26 cellular contexts compared by ENCODE assay signal in genomic region chr17:57724729-57725125, GRCh38. TPM values are rescaled to one million over a fixed set of nuclear protein-coding genes. Genes with fewer than 3 reads are reported as not detected.
DNase-seq lines count a peak whose midpoint lies in the region; ATAC-seq and TF ChIP-seq lines count a peak whose summit lies in the region.
"Had no signal": no experiment of that assay in that cellular context is flagged by ENCODE, and none has a peak within 500 bp of the region (broad histone marks: within the 10 kb centered on the region; RNA-seq: fewer than 3 reads in every experiment).

No MANE protein-coding gene starts in this region.

- TF ChIP-seq CTCF in heart left ventricle (IDR thresholded peaks at IDR 0.05) (no peak), left ventricle myocardium inferior (IDR thresholded peaks at IDR 0.05; ENCODE audit: borderline replicate concordance) (no peak)

- H3K4me2 ChIP-seq in mesenchymal stem cell (ENCODE audit: low read length, poor library complexity, severe bottlenecking) (no peak overlapping the region), neuronal stem cell (ENCODE audit: insufficient read depth, low read length, poor library complexity, severe bottlenecking) (no peak overlapping the region)

- H2BK5ac ChIP-seq in mesenchymal stem cell (ENCODE audit: low read depth, low read length, poor library complexity, severe bottlenecking) (no peak overlapping the region), neuronal stem cell (ENCODE audit: low read length) (no peak overlapping the region)

- TF ChIP-seq POLR2A in heart left ventricle (IDR thresholded peaks at IDR 0.05) = no peak

- H3K9ac ChIP-seq in mesenchymal stem cell (ENCODE audit: low read length) = no peak overlapping the region
- H3K9ac ChIP-seq in neuronal stem cell (ENCODE audit: low read depth, low read length, poor library complexity) = peak overlapping the region; percentile 71

- H2AK5ac ChIP-seq in mesenchymal stem cell (ENCODE audit: low read length, severe bottlenecking) (no peak overlapping the region), neuronal stem cell (ENCODE audit: low read depth, low read length) (peak overlapping the region; percentile 36)

- no peak overlapping the region for H3K27ac ChIP-seq in heart left ventricle
- H3K27ac ChIP-seq in left ventricle myocardium inferior (replicated peaks) = no peak overlapping the region
- H3K27ac ChIP-seq in SJCRH30 = peak overlapping the region; percentile 48
- no peak overlapping the region for H3K27ac ChIP-seq in mesenchymal stem cell (ENCODE audit: low read length, poor library complexity, severe bottlenecking)
- no peak overlapping the region for H3K27ac ChIP-seq in neuronal stem cell (replicated peaks; ENCODE audit: low read length)
- H3K27ac ChIP-seq: RWPE1 had no signal

- ATAC-seq in heart left ventricle = peak; percentile 21 to 54 (median 32)

- DNase-seq in heart left ventricle (no peak), left ventricle myocardium inferior (no peak), SJCRH30 (no peak), mesenchymal stem cell (no peak), neuronal stem cell (ENCODE audit: low spot score) (no peak), NCI-H146 (lab: John Stamatoyannopoulos, UW) (no peak), SIG-M5 treated with dmso at 0.1 percent for 504 hours (lab: John Stamatoyannopoulos, UW; ENCODE audit: unreplicated experiment) (no peak)
- DNase-seq in activated T-cell treated with anti-CD3 and anti-CD28 coated beads, Interleukin-2, amount 50 U/mL, for 1 hour = no peak
- DNase-seq: CD4-positive, alpha-beta T cell; COR-L47; DMS 273 treated with DMSO at 0.1 percent for 48 hours; DND-41; H9; KBM-7; MM.1S; NCI-H1048; NCI-H1417 treated with DMSO at 0.1 percent for 48 hours; NCI-H1930; NCI-H510A; NCI-H748 treated with DMSO at 0.1 percent for 48 hours; NK-92 treated with Interleukin-12 subunit alpha and Interleukin-12 subunit beta, amount 100 ng/mL, for 24 hours; SIG-M5 had no signal

- no peak overlapping the region for H2AFZ ChIP-seq in mesenchymal stem cell (ENCODE audit: low read depth, low read length)
- H2AFZ ChIP-seq in neuronal stem cell (ENCODE audit: low read length) = no peak overlapping the region

- no peaks in the 10 kb centered on the region for H3K9me3 ChIP-seq in heart left ventricle
- H3K9me3 ChIP-seq in left ventricle myocardium inferior (replicated peaks) = no peaks in the 10 kb centered on the region
- H3K9me3 ChIP-seq in SJCRH30 (replicated peaks) = no peaks in the 10 kb centered on the region
- H3K9me3 ChIP-seq in mesenchymal stem cell (ENCODE audit: control insufficient read depth, low read length) = no peaks in the 10 kb centered on the region
- no peaks in the 10 kb centered on the region for H3K9me3 ChIP-seq in neuronal stem cell (replicated peaks in 1 of 2; ENCODE audit: control insufficient read depth in 2 of 2, insufficient read depth in 1 of 2, low read depth in 1 of 2, low read length in 2 of 2)
- H3K9me3 ChIP-seq: BE2C had no signal

- H4K91ac ChIP-seq in mesenchymal stem cell (ENCODE audit: low read length) = no peak overlapping the region
- no peak overlapping the region for H4K91ac ChIP-seq in neuronal stem cell (ENCODE audit: low read depth, low read length, poor library complexity)

- no peaks in the 10 kb centered on the region for H3K79me1 ChIP-seq in mesenchymal stem cell (replicated peaks; ENCODE audit: low read length, poor library complexity, severe bottlenecking)
- no peaks in the 10 kb centered on the region for H3K79me1 ChIP-seq in neuronal stem cell (ENCODE audit: low read depth, low read length)

- H3K18ac ChIP-seq in mesenchymal stem cell (ENCODE audit: low read depth in 1 of 2, low read length in 2 of 2) = no peak overlapping the region
- no peak overlapping the region for H3K18ac ChIP-seq in neuronal stem cell (ENCODE audit: low read length)

- H2BK12ac ChIP-seq in mesenchymal stem cell (ENCODE audit: low read length in 2 of 2) = no peak overlapping the region
- H2BK12ac ChIP-seq in neuronal stem cell (ENCODE audit: low read length) = no peak overlapping the region

- H3K4me1 ChIP-seq in heart left ventricle = no peaks in the 10 kb centered on the region
- H3K4me1 ChIP-seq in left ventricle myocardium inferior = no peaks in the 10 kb centered on the region
- peaks cover 22% of the 10 kb centered on the region for H3K4me1 ChIP-seq in SJCRH30
- peaks cover 12% of the 10 kb centered on the region for H3K4me1 ChIP-seq in mesenchymal stem cell (ENCODE audit: control insufficient read depth, insufficient read depth, low read depth, low read length)
- H3K4me1 ChIP-seq in neuronal stem cell (ENCODE audit: control insufficient read depth in 2 of 2, insufficient read depth in 1 of 2, low read depth in 1 of 2, low read length in 2 of 2) = peaks cover 0 to 17% of the 10 kb centered on the region in 2 donors

- H2BK120ac ChIP-seq in mesenchymal stem cell (ENCODE audit: low read depth, low read length) (no peak overlapping the region), neuronal stem cell (ENCODE audit: low read depth, low read length) (no peak overlapping the region)

- intact Hi-C loops in heart left ventricle (cut with DNase I) (no loop called here), left ventricle myocardium inferior (cut with micrococcal nuclease) (no loop called here)

- H3K4me3 ChIP-seq in heart left ventricle (no peak overlapping the region), left ventricle myocardium inferior (no peak overlapping the region), SJCRH30 (no peak overlapping the region), mesenchymal stem cell (ENCODE audit: insufficient read depth in 1 of 2, low read depth in 1 of 2, low read length in 2 of 2) (no peak overlapping the region), neuronal stem cell (ENCODE audit: low read length in 2 of 2) (no peak overlapping the region)
- H3K4me3 ChIP-seq: GM12878 had no signal

- H3K23ac ChIP-seq in mesenchymal stem cell (ENCODE audit: low read length in 2 of 2) = no peak overlapping the region
- H3K23ac ChIP-seq in neuronal stem cell (ENCODE audit: low read depth, low read length, poor library complexity) = no peak overlapping the region

- 77 to 82% (median 79%) methylated on average over 4 to 5 of the region's 5 CpGs for WGBS in heart left ventricle, 4 donors
- 95% methylated on average over 5 of the region's 5 CpGs for whole genome bisulfite sequencing in mesenchymal stem cell
- no CpG with 5 or more reads among the region's 5 CpGs for WGBS in neuronal stem cell (ENCODE audit: extremely low coverage in 2 of 2, insufficient read length in 2 of 2, insufficient replicate concordance in 1 of 2), 2 donors

- H4K8ac ChIP-seq in mesenchymal stem cell (ENCODE audit: low read length) (peak overlapping the region; percentile 33), neuronal stem cell (ENCODE audit: low read depth, low read length) (no peak overlapping the region)

- H2BK15ac ChIP-seq in mesenchymal stem cell (ENCODE audit: low read depth, poor library complexity, severe bottlenecking) = no peak overlapping the region
- H2BK15ac ChIP-seq in neuronal stem cell (ENCODE audit: low read length) = no peak overlapping the region

- peak overlapping the region in 1 of 2 experiments; percentile 5 for H3K14ac ChIP-seq in mesenchymal stem cell (ENCODE audit: low read length in 2 of 2)
- H3K14ac ChIP-seq in neuronal stem cell (ENCODE audit: low read length) = no peak overlapping the region

- H3K36me3 ChIP-seq in heart left ventricle = no peaks in the 10 kb centered on the region
- H3K36me3 ChIP-seq in left ventricle myocardium inferior = no peaks in the 10 kb centered on the region
- H3K36me3 ChIP-seq in SJCRH30 = no peaks in the 10 kb centered on the region
- no peaks in the 10 kb centered on the region for H3K36me3 ChIP-seq in mesenchymal stem cell (ENCODE audit: control insufficient read depth in 1 of 2, insufficient read depth in 2 of 2, low read depth in 1 of 2, low read length in 2 of 2)
- H3K36me3 ChIP-seq in neuronal stem cell (replicated peaks in 1 of 2; ENCODE audit: control insufficient read depth in 2 of 2, insufficient read depth in 2 of 2, low read length in 2 of 2) = no peaks in the 10 kb centered on the region
- H3K36me3 ChIP-seq: BE2C had no signal

- H3K4ac ChIP-seq in mesenchymal stem cell (ENCODE audit: low read depth in 1 of 2, low read length in 2 of 2) (no peak overlapping the region), neuronal stem cell (ENCODE audit: low read length) (no peak overlapping the region)

- H3K27me3 ChIP-seq in heart left ventricle = no peaks in the 10 kb centered on the region
- peaks cover 5% of the 10 kb centered on the region for H3K27me3 ChIP-seq in left ventricle myocardium inferior (ENCODE audit: low read depth)
- H3K27me3 ChIP-seq in SJCRH30 = no peaks in the 10 kb centered on the region
- H3K27me3 ChIP-seq in mesenchymal stem cell (ENCODE audit: control insufficient read depth in 1 of 2, insufficient read depth in 1 of 2, low read length in 2 of 2) = peaks cover 53 to 70% of the 10 kb centered on the region in 2 experiments
- H3K27me3 ChIP-seq in neuronal stem cell (ENCODE audit: control insufficient read depth in 3 of 3, insufficient read depth in 3 of 3, low read depth in 1 of 3, low read length in 3 of 3) = no peaks in the 10 kb centered on the region
- H3K27me3 ChIP-seq: BE2C had no signal

RNA-seq across cellular contexts. Expression of gene CCDC182, which starts 20.4 kb away (rescaled TPM):
- total RNA-seq in heart left ventricle (not detected), left ventricle myocardium inferior (not detected)
- not detected for polyA plus RNA-seq in heart left ventricle
- total RNA-seq in SJCRH30 (2014; rRNA removed; shearing (Covaris generic)) = not detected in 2 replicates
- not detected for polyA plus RNA-seq in mesenchymal stem cell (2013, experiment 1 of 2)
- polyA plus RNA-seq in mesenchymal stem cell (2013, experiment 2 of 2) = not detected
- not detected for polyA plus RNA-seq in neuronal stem cell (2013, experiment 1 of 2)
- polyA plus RNA-seq in neuronal stem cell (2013, experiment 2 of 2) = not detected
- total RNA-seq: A172; CD4-positive, alpha-beta T cell; GM12878; H9 had no signal
- polyA plus RNA-seq: GM12878 had no signal
